19 cellular contexts compared by ENCODE assay signal in the genomic region with DNA sequence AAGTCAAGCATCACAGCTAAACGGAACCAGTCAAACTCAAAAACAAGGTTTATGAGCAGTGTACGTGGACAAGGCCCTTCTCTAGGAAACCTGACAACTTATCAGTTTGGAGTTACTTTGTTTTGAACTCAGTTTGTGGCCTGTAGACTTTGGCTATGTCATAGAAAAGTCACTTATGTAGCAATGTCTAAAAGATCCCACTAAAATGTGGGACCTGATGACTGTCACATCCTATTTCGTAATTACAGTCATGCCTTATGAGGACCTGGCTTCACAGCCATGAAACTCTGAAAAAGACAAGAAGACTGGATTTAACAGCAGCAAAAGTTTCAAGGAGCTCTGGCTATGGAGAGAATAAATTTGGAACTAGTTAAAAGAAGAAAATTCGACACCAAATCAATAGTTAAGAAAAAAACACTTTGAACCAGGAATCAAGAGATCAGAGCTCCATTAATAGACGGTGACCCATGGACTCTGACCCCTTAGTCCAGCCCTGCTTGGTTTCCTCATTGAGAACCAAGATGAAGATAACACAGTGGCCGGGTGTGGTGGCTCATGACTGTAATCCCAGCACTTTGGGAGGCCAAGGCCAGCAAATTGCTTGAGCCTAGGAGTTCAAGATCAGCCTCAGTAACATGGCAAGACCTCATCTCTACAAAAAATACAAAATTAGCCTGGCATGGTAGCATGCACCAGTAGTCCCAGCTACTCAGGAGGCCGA.
DNase-seq lines count a peak whose midpoint lies in the region; ATAC-seq and TF ChIP-seq lines count a peak whose summit lies in the region.
"Had no signal": no experiment of that assay in that cellular context is flagged by ENCODE, and none has a peak within 500 bp of the region (broad histone marks: within the 10 kb centered on the region; RNA-seq: fewer than 3 reads in every experiment).

No MANE protein-coding gene starts in this region.

- H3K27ac ChIP-seq in hepatocyte, result no peak overlapping the region
- no peak overlapping the region for H3K27ac ChIP-seq in brain microvascular endothelial cell
- H3K27ac ChIP-seq: 22Rv1, BLaER1, GM23248, HL-60, SJCRH30 had no signal

- no peaks in the 10 kb centered on the region for H3K9me2 ChIP-seq in hepatocyte (replicated peaks; ENCODE audit: insufficient read depth)

- no peaks in the 10 kb centered on the region for H3K27me3 Mint-ChIP-seq in natural killer cell treated with Interleukin-12 subunit alpha and Interleukin-12 subunit beta and Interleukin-15 and Interleukin-18, amount 100 ng/mL, for 72 hours
- H3K27me3 Mint-ChIP-seq in natural killer cell (ENCODE audit: low read depth in 2 of 2), result no peaks in the 10 kb centered on the region

- H3K4me3 Mint-ChIP-seq in natural killer cell treated with Interleukin-12 subunit alpha and Interleukin-12 subunit beta and Interleukin-15 and Interleukin-18, amount 100 ng/mL, for 72 hours, result peak overlapping the region; percentile 14
- H3K4me3 Mint-ChIP-seq in natural killer cell, result no peak overlapping the region

- no peaks in the 10 kb centered on the region for H3K4me1 ChIP-seq in hepatocyte (ENCODE audit: insufficient read depth)
- H3K4me1 ChIP-seq: SJCRH30 had no signal

- 81% methylated on average over 7 of the region's 7 CpGs for WGBS in hepatocyte (ENCODE audit: low lambda C conversion rate, missing lambda C conversion rate)

- intact Hi-C loops in natural killer cell (cut with micrococcal nuclease), result no loop called here

- H3K4me2 ChIP-seq in hepatocyte, result no peak overlapping the region
- H3K4me2 ChIP-seq: BLaER1 had no signal

- peaks cover 6% of the 10 kb centered on the region for H3K36me3 ChIP-seq in hepatocyte (replicated peaks; ENCODE audit: insufficient read depth, low read depth)
- H3K36me3 ChIP-seq in brain microvascular endothelial cell (replicated peaks), result no peaks in the 10 kb centered on the region
- H3K36me3 ChIP-seq: SJCRH30 had no signal

- peaks cover 23 to 24% of the 10 kb centered on the region in 2 donors for H3K4me1 Mint-ChIP-seq in natural killer cell treated with Interleukin-12 subunit alpha and Interleukin-12 subunit beta and Interleukin-15 and Interleukin-18, amount 100 ng/mL, for 72 hours (ENCODE audit: low read depth in 2 of 2)
- peaks cover 6 to 21% of the 10 kb centered on the region in 2 donors for H3K4me1 Mint-ChIP-seq in natural killer cell

- TF ChIP-seq CTCF in natural killer cell (IDR thresholded peaks at IDR 0.05) (no peak), hepatocyte (IDR thresholded peaks at IDR 0.05; ENCODE audit: poor library complexity) (no peak), brain microvascular endothelial cell (IDR thresholded peaks at IDR 0.05; ENCODE audit: low read depth, low read length, missing control alignments) (no peak)

- H3K9me3 ChIP-seq in hepatocyte (ENCODE audit: low read depth), result no peaks in the 10 kb centered on the region
- H3K9me3 ChIP-seq: BLaER1, SJCRH30 had no signal

- peaks cover 3% of the 10 kb centered on the region for H3K9me3 Mint-ChIP-seq in natural killer cell treated with Interleukin-12 subunit alpha and Interleukin-12 subunit beta and Interleukin-15 and Interleukin-18, amount 100 ng/mL, for 72 hours
- no peaks in the 10 kb centered on the region for H3K9me3 Mint-ChIP-seq in natural killer cell

- peak overlapping the region; percentile 8 to 76 for H3K27ac Mint-ChIP-seq in natural killer cell treated with Interleukin-12 subunit alpha and Interleukin-12 subunit beta and Interleukin-15 and Interleukin-18, amount 100 ng/mL, for 72 hours
- no peak overlapping the region for H3K27ac Mint-ChIP-seq in natural killer cell

- H3K27me3 ChIP-seq in hepatocyte (no peaks in the 10 kb centered on the region), brain microvascular endothelial cell (replicated peaks) (no peaks in the 10 kb centered on the region)
- H3K27me3 ChIP-seq: BLaER1, SJCRH30 had no signal

- ATAC-seq in natural killer cell treated with Interleukin-12 subunit alpha and Interleukin-12 subunit beta and Interleukin-15 and Interleukin-18, amount 100 ng/mL, for 72 hours, result peak; percentile 44 to 82
- no peak for ATAC-seq in natural killer cell
- no peak for ATAC-seq in GM18909 (IDR thresholded peaks at IDR 0.05; ENCODE audit: poor library complexity, unreplicated experiment)

- H3K36me3 Mint-ChIP-seq in natural killer cell treated with Interleukin-12 subunit alpha and Interleukin-12 subunit beta and Interleukin-15 and Interleukin-18, amount 100 ng/mL, for 72 hours, result peaks cover 27% of the 10 kb centered on the region
- no peaks in the 10 kb centered on the region for H3K36me3 Mint-ChIP-seq in natural killer cell

- DNase-seq in NOMO-1 treated with DMSO at 0.1 percent for 48 hours (lab: John Stamatoyannopoulos, UW; ENCODE audit: unreplicated experiment), result peak; percentile 21
- DNase-seq in NOMO-1 treated with dmso at 0.1 percent for 144 hours (lab: John Stamatoyannopoulos, UW; ENCODE audit: unreplicated experiment), result no peak
- DNase-seq in natural killer cell treated with Interleukin-12 subunit alpha and Interleukin-12 subunit beta and Interleukin-15 and Interleukin-18, amount 100 ng/mL, for 72 hours (ENCODE audit: low spot score), result no peak
- no peak for DNase-seq in natural killer cell
- DNase-seq in hepatocyte (ENCODE audit: low spot score), result peak; percentile 15
- DNase-seq in brain microvascular endothelial cell, result no peak
- no peak for DNase-seq in NCI-H2107 treated with DMSO at 0.1 percent for 48 hours (lab: John Stamatoyannopoulos, UW; ENCODE audit: unreplicated experiment)
- DNase-seq: DMS79, GM23248, KBM-7, NCI-H1417, NCI-H1930, NCI-H2171 treated with DMSO at 0.1 percent for 48 hours, NCI-H774, SJCRH30 had no signal

- H3K79me2 ChIP-seq in hepatocyte, result no peaks in the 10 kb centered on the region

- in situ Hi-C loops in brain microvascular endothelial cell (cut with HindIII; ENCODE audit: low pct_ligation_motif_present, low sequenced_read_pairs), result no loop called here

- H2AFZ ChIP-seq in hepatocyte, result no peak overlapping the region
- H2AFZ ChIP-seq: GM23248 had no signal

- H3K4me3 ChIP-seq in hepatocyte, result no peak overlapping the region
- H3K4me3 ChIP-seq in brain microvascular endothelial cell (ENCODE audit: low read depth, low read length), result no peak overlapping the region
- H3K4me3 ChIP-seq: BLaER1, GM23248, SJCRH30 had no signal

- H4K20me1 ChIP-seq in hepatocyte (ENCODE audit: insufficient read depth, poor library complexity, severe bottlenecking), result no peaks in the 10 kb centered on the region
- H4K20me1 ChIP-seq: BLaER1 had no signal

Comparison
In these comparisons a context has a peak if more than half of its experiments do, and no peak if none do; other contexts are left out.
1. DNase-seq: peak in NOMO-1 treated with DMSO at 0.1 percent for 48 hours (single experiment) and hepatocyte (single experiment); none in NOMO-1 treated with dmso at 0.1 percent for 144 hours (single experiment), natural killer cell treated with Interleukin-12 subunit alpha and Interleukin-12 subunit beta and Interleukin-15 and Interleukin-18, amount 100 ng/mL, for 72 hours (single experiment), natural killer cell (single experiment), brain microvascular endothelial cell (single experiment) and NCI-H2107 treated with DMSO at 0.1 percent for 48 hours (single experiment).
2. ATAC-seq: peak in natural killer cell treated with Interleukin-12 subunit alpha and Interleukin-12 subunit beta and Interleukin-15 and Interleukin-18, amount 100 ng/mL, for 72 hours (2 of 2); none in natural killer cell (0 of 3) and GM18909 (single experiment).
3. H3K27ac Mint-ChIP-seq: peak in natural killer cell treated with Interleukin-12 subunit alpha and Interleukin-12 subunit beta and Interleukin-15 and Interleukin-18, amount 100 ng/mL, for 72 hours (2 of 2); none in natural killer cell (0 of 2).